ENCODE assay signal across 1 cellular context in genomic region chr11:130188585-130189347, GRCh38.
TF ChIP-seq lines count a peak whose summit lies in the region.

No MANE protein-coding gene starts in this region.

TF ChIP-seq in K562, 482 proteins besides CTCF, POLR2A, EP300 and RAD21:
- TF ChIP-seq SETDB1 (IDR thresholded peaks at IDR 0.05; ENCODE audit: low read length) (no peak), NFIX (CRISPR knock-in tag; IDR thresholded peaks at IDR 0.05; ENCODE audit: low read depth) (peak; percentile 68), MBD1 (CRISPR knock-in tag; IDR thresholded peaks at IDR 0.05) (no peak), TAL1 (IDR thresholded peaks at IDR 0.05) (no peak), SNIP1 (IDR thresholded peaks at IDR 0.05; ENCODE audit: low read depth) (no peak), CUX1 (CRISPR knock-in tag; IDR thresholded peaks at IDR 0.05) (no peak), WHSC1 (IDR thresholded peaks at IDR 0.05; ENCODE audit: low read length) (no peak), NFIC (IDR thresholded peaks at IDR 0.05) (peak; percentile 89), ZNF282 (CRISPR knock-in tag; IDR thresholded peaks at IDR 0.05) (no peak), EWSR1 (IDR thresholded peaks at IDR 0.05; ENCODE audit: borderline replicate concordance, low read depth, partially characterized antibody) (no peak)
